8 cellular contexts compared by ENCODE assay signal in genomic region chr13:52617070-52618060, GRCh38. TPM values are rescaled to one million over a fixed set of nuclear protein-coding genes. Genes with fewer than 3 reads are reported as not detected.
DNase-seq lines count a peak whose midpoint lies in the region; ATAC-seq, FAIRE-seq and TF ChIP-seq lines count a peak whose summit lies in the region.

No MANE protein-coding gene starts in this region.

- 0 out of 2 replicates have a peak, but pooled peaks cover 5% of the 10 kb centered on the region for H3K36me3 ChIP-seq in GM23338 (ENCODE audit: insufficient read depth)
- H3K36me3 ChIP-seq in Karpas-422 (ENCODE audit: insufficient read depth, low read length), result peaks cover 3% of the 10 kb centered on the region; the same call in 1 of the 2 replicates

- H3K4me3 Mint-ChIP-seq in GM23338, result peak overlapping the region; percentile 98
- peak overlapping the region; percentile 99 for H3K4me3 Mint-ChIP-seq in activated T-helper 1 cell treated with anti-CD3 and anti-CD28 coated beads, Interleukin-12 subunit alpha, Interleukin-12 subunit beta, Interleukin-2, Interleukin-4 antibody, amounts not matched to agents 30 ng/mL and 10 ng/mL and 1 ng/mL, durations not matched to agents 14 hours and 24 hours and 36 hours
- peak overlapping the region; percentile 98 for H3K4me3 Mint-ChIP-seq in natural killer cell treated with Interleukin-12 subunit alpha and Interleukin-12 subunit beta and Interleukin-15 and Interleukin-18, amount 100 ng/mL, for 72 hours

- H3K9me3 ChIP-seq in Karpas-422 (ENCODE audit: low read length), result no peaks in the 10 kb centered on the region

- H3K4me3 ChIP-seq in GM23338, result peak overlapping the region; percentile 99
- peak overlapping the region; percentile 92 for H3K4me3 ChIP-seq in Karpas-422 (ENCODE audit: low read length)
- H3K4me3 ChIP-seq in fibroblast of mammary gland (ENCODE audit: control insufficient read depth, low read depth, low read length), result peak overlapping the region; percentile 95

- H3K4me2 ChIP-seq in GM23338, result peak overlapping the region; percentile 99
- H3K4me2 ChIP-seq in Karpas-422 (ENCODE audit: low read depth, low read length, poor library complexity, severe bottlenecking), result peak overlapping the region; percentile 75

- H3K27me3 ChIP-seq in GM23338 (ENCODE audit: insufficient read depth) (no peaks in the 10 kb centered on the region), Karpas-422 (ENCODE audit: low read length) (no peaks in the 10 kb centered on the region)

- DNase-seq in EH (ENCODE audit: low read depth) (peak; percentile 86), GM23338 (ENCODE audit: low spot score) (peak; percentile 91), Karpas-422 (peak; percentile 96), RCC 7860 (ENCODE audit: low spot score) (peak; percentile 74), fibroblast of mammary gland (ENCODE audit: low read depth) (peak; percentile 85)
- peak; percentile 80 for DNase-seq in activated T-helper 1 cell treated with anti-CD3 and anti-CD28 coated beads, Interleukin-12 subunit alpha, Interleukin-12 subunit beta, Interleukin-2, Interleukin-4 antibody, amounts not matched to agents 30 ng/mL and 10 ng/mL and 1 ng/mL, durations not matched to agents 14 hours and 24 hours and 36 hours (ENCODE audit: low spot score)
- peak; percentile 88 for DNase-seq in natural killer cell treated with Interleukin-12 subunit alpha and Interleukin-12 subunit beta and Interleukin-15 and Interleukin-18, amount 100 ng/mL, for 72 hours (ENCODE audit: low spot score)
- DNase-seq in stimulated activated naive CD4-positive, alpha-beta T cell (lab: John Stamatoyannopoulos, UW), result peak; percentile 63 to 87 (median 72)

- no peak overlapping the region; the same call in 1 of the 2 replicates for H3K27ac ChIP-seq in GM23338 (ENCODE audit: low read depth)
- peak overlapping the region; percentile 43; the same call in 1 of the 2 replicates for H3K27ac ChIP-seq in Karpas-422 (ENCODE audit: low read length)

- H3F3A ChIP-seq in GM23338 (replicated peaks; ENCODE audit: low read depth), result no peaks in the 10 kb centered on the region

- no peak for FAIRE-seq in RCC 7860 (lab: Jason Lieb, UNC)

- H3K4me1 ChIP-seq in GM23338 (ENCODE audit: insufficient read depth) (peaks cover 17% of the 10 kb centered on the region; the same call in 1 of the 2 replicates), Karpas-422 (ENCODE audit: low read length) (peaks cover 16% of the 10 kb centered on the region)

- peak overlapping the region; percentile 86 for H3K9ac ChIP-seq in Karpas-422 (ENCODE audit: low read length)

- peak overlapping the region; percentile 61; the same call in 1 of the 2 replicates for H3K27ac Mint-ChIP-seq in GM23338
- H3K27ac Mint-ChIP-seq in activated T-helper 1 cell treated with anti-CD3 and anti-CD28 coated beads, Interleukin-12 subunit alpha, Interleukin-12 subunit beta, Interleukin-2, Interleukin-4 antibody, amounts not matched to agents 30 ng/mL and 10 ng/mL and 1 ng/mL, durations not matched to agents 14 hours and 24 hours and 36 hours, result peak overlapping the region; percentile 95
- H3K27ac Mint-ChIP-seq in natural killer cell treated with Interleukin-12 subunit alpha and Interleukin-12 subunit beta and Interleukin-15 and Interleukin-18, amount 100 ng/mL, for 72 hours, result peak overlapping the region; percentile 72 to 93

- peaks cover 19% of the 10 kb centered on the region for H3K79me2 ChIP-seq in GM23338 (replicated peaks; ENCODE audit: insufficient read depth)
- H3K79me2 ChIP-seq in Karpas-422 (ENCODE audit: low read length), result peaks cover 44% of the 10 kb centered on the region

- no peak for TF ChIP-seq CTCF in GM23338 (conservative IDR thresholded peaks at IDR 0.05; ENCODE audit: low read depth in 2 of 2)
- TF ChIP-seq CTCF in fibroblast of mammary gland (conservative IDR thresholded peaks at IDR 0.05; ENCODE audit: control insufficient read depth, insufficient read depth, low read depth, low read length), result no peak

- H3K36me3 Mint-ChIP-seq in GM23338 (ENCODE audit: low read depth), result no peaks in the 10 kb centered on the region
- H3K36me3 Mint-ChIP-seq in activated T-helper 1 cell treated with anti-CD3 and anti-CD28 coated beads, Interleukin-12 subunit alpha, Interleukin-12 subunit beta, Interleukin-2, Interleukin-4 antibody, amounts not matched to agents 30 ng/mL and 10 ng/mL and 1 ng/mL, durations not matched to agents 14 hours and 24 hours and 36 hours (ENCODE audit: low read depth), result peaks cover 4% of the 10 kb centered on the region
- H3K36me3 Mint-ChIP-seq in natural killer cell treated with Interleukin-12 subunit alpha and Interleukin-12 subunit beta and Interleukin-15 and Interleukin-18, amount 100 ng/mL, for 72 hours, result no peaks in the 10 kb centered on the region

- H3K9me2 ChIP-seq in GM23338 (ENCODE audit: insufficient read depth) (no peaks in the 10 kb centered on the region; the same call in 1 of the 2 replicates), Karpas-422 (replicated peaks; ENCODE audit: insufficient read depth, low read length) (no peaks in the 10 kb centered on the region; the same call in 1 of the 2 replicates)

- H4K20me1 ChIP-seq in GM23338 (replicated peaks; ENCODE audit: insufficient read depth), result 0 out of 2 replicates have a peak, but pooled peaks cover 5% of the 10 kb centered on the region
- H4K20me1 ChIP-seq in Karpas-422 (ENCODE audit: insufficient read depth, low read depth, low read length), result no peaks in the 10 kb centered on the region

- ATAC-seq in GM23338, result peak; percentile 99
- peak; percentile 98 for ATAC-seq in natural killer cell treated with Interleukin-12 subunit alpha and Interleukin-12 subunit beta and Interleukin-15 and Interleukin-18, amount 100 ng/mL, for 72 hours

- H3K27me3 Mint-ChIP-seq in GM23338 (ENCODE audit: insufficient read depth, low read depth, poor library complexity), result no peaks in the 10 kb centered on the region
- H3K27me3 Mint-ChIP-seq in activated T-helper 1 cell treated with anti-CD3 and anti-CD28 coated beads, Interleukin-12 subunit alpha, Interleukin-12 subunit beta, Interleukin-2, Interleukin-4 antibody, amounts not matched to agents 30 ng/mL and 10 ng/mL and 1 ng/mL, durations not matched to agents 14 hours and 24 hours and 36 hours (ENCODE audit: insufficient read depth), result no peaks in the 10 kb centered on the region
- peaks cover 5 to 6% of the 10 kb centered on the region in 2 donors for H3K27me3 Mint-ChIP-seq in natural killer cell treated with Interleukin-12 subunit alpha and Interleukin-12 subunit beta and Interleukin-15 and Interleukin-18, amount 100 ng/mL, for 72 hours

- intact Hi-C loops in activated T-helper 1 cell treated with anti-CD3 and anti-CD28 coated beads, Interleukin-12 subunit alpha, Interleukin-12 subunit beta, Interleukin-2, Interleukin-4 antibody, amounts not matched to agents 30 ng/mL and 10 ng/mL and 1 ng/mL, durations not matched to agents 14 hours and 24 hours and 36 hours (cut with micrococcal nuclease), result loop anchor here (1.0 to 10.0 kb wide), 5 partner anchors 18 to 423 kb away; partner anchors contain the start of genes CKAP2, SUGT1 and VPS36

- peaks cover 10% of the 10 kb centered on the region for H3K4me1 Mint-ChIP-seq in GM23338
- peaks cover 13% of the 10 kb centered on the region for H3K4me1 Mint-ChIP-seq in activated T-helper 1 cell treated with anti-CD3 and anti-CD28 coated beads, Interleukin-12 subunit alpha, Interleukin-12 subunit beta, Interleukin-2, Interleukin-4 antibody, amounts not matched to agents 30 ng/mL and 10 ng/mL and 1 ng/mL, durations not matched to agents 14 hours and 24 hours and 36 hours (ENCODE audit: low read depth)
- peaks cover 17% of the 10 kb centered on the region in 2 donors for H3K4me1 Mint-ChIP-seq in natural killer cell treated with Interleukin-12 subunit alpha and Interleukin-12 subunit beta and Interleukin-15 and Interleukin-18, amount 100 ng/mL, for 72 hours (ENCODE audit: low read depth in 2 of 2)

- no peaks in the 10 kb centered on the region for H3K9me3 Mint-ChIP-seq in GM23338
- no peaks in the 10 kb centered on the region for H3K9me3 Mint-ChIP-seq in activated T-helper 1 cell treated with anti-CD3 and anti-CD28 coated beads, Interleukin-12 subunit alpha, Interleukin-12 subunit beta, Interleukin-2, Interleukin-4 antibody, amounts not matched to agents 30 ng/mL and 10 ng/mL and 1 ng/mL, durations not matched to agents 14 hours and 24 hours and 36 hours
- H3K9me3 Mint-ChIP-seq in natural killer cell treated with Interleukin-12 subunit alpha and Interleukin-12 subunit beta and Interleukin-15 and Interleukin-18, amount 100 ng/mL, for 72 hours, result no peaks in the 10 kb centered on the region

- H2AFZ ChIP-seq in GM23338 (peak overlapping the region; percentile 100), Karpas-422 (ENCODE audit: low read length) (peak overlapping the region; percentile 79; the same call in 1 of the 2 replicates)

TF ChIP-seq in GM23338, 12 proteins besides CTCF, POLR2A, EP300 and RAD21 (continues in another document):
- TF ChIP-seq ETS1 (IDR thresholded peaks at IDR 0.05), result peak; percentile 82

RNA-seq across cellular contexts. Expression of gene HNRNPA1L2, which starts 24.9 kb away (rescaled TPM):
- total RNA-seq in GM23338 (2014; rRNA removed; shearing (Covaris generic)), result 3.3 and 3.6 TPM in 2 replicates
- polyA plus RNA-seq in GM23338 (2016; fragmentation: Nextera tagmentation; extraction: Ambion mirVana), result 7.2 and 9.4 TPM in 2 replicates
- 2.2 and 7.3 TPM in 2 replicates for total RNA-seq in Karpas-422 (2014; rRNA removed; shearing (Covaris generic); ENCODE audit: low replicate concordance)
- 8.8 and 9.6 TPM in 2 replicates for total RNA-seq in activated T-helper 1 cell treated with anti-CD3 and anti-CD28 coated beads, Interleukin-12 subunit alpha, Interleukin-12 subunit beta, Interleukin-2, Interleukin-4 antibody, amounts not matched to agents 30 ng/mL and 10 ng/mL and 1 ng/mL, durations not matched to agents 14 hours and 24 hours and 36 hours
- 10 to 100 TPM in 1 of 2 donors, 1 to 10 TPM in 1; 6.9 to 11.6 TPM for total RNA-seq in natural killer cell treated with Interleukin-12 subunit alpha and Interleukin-12 subunit beta and Interleukin-15 and Interleukin-18, amount 100 ng/mL, for 72 hours

RNA-seq across cellular contexts. Expression of gene SUGT1, which starts 35.3 kb away (rescaled TPM):
- 60.9 and 61.3 TPM in 2 replicates for total RNA-seq in GM23338 (2014; rRNA removed; shearing (Covaris generic))
- 153 and 172 TPM in 2 replicates for polyA plus RNA-seq in GM23338 (2016; fragmentation: Nextera tagmentation; extraction: Ambion mirVana)
- 44.0 and 45.7 TPM in 2 replicates for total RNA-seq in Karpas-422 (2014; rRNA removed; shearing (Covaris generic); ENCODE audit: low replicate concordance)
- 63.3 and 66.1 TPM in 2 replicates for total RNA-seq in activated T-helper 1 cell treated with anti-CD3 and anti-CD28 coated beads, Interleukin-12 subunit alpha, Interleukin-12 subunit beta, Interleukin-2, Interleukin-4 antibody, amounts not matched to agents 30 ng/mL and 10 ng/mL and 1 ng/mL, durations not matched to agents 14 hours and 24 hours and 36 hours
- 10 to 100 TPM; 49.0 to 58.1 TPM for total RNA-seq in natural killer cell treated with Interleukin-12 subunit alpha and Interleukin-12 subunit beta and Interleukin-15 and Interleukin-18, amount 100 ng/mL, for 72 hours
